In genomic region chr10:69202332-69202731, GRCh38 we compare ENCODE assay signal across 12 cellular contexts. TPM values are rescaled to one million over a fixed set of nuclear protein-coding genes. Genes with fewer than 3 reads are reported as not detected.
A peak's percentile ranks its signal among the peaks of the same experiment; 100 is the strongest.
DNase-seq lines count a peak whose midpoint lies in the region; ATAC-seq and TF ChIP-seq lines count a peak whose summit lies in the region.
"Had no signal": no experiment of that assay in that cellular context is flagged by ENCODE, and none has a peak within 500 bp of the region (broad histone marks: within the 10 kb centered on the region; RNA-seq: fewer than 3 reads in every experiment).

No MANE protein-coding gene starts in this region.

- peaks cover 93% of the 10 kb centered on the region for H3K36me3 Mint-ChIP-seq in activated T-helper 17 cell treated with anti-CD3 and anti-CD28 coated beads, Interleukin-2, amount 50 U/mL, for 72 hours (ENCODE audit: low read depth)

- no peak overlapping the region for H3K27ac ChIP-seq in AG04450 (ENCODE audit: low read depth, low read length)
- H3K27ac ChIP-seq: BLaER1 had no signal

- no peaks in the 10 kb centered on the region for H3K9me3 Mint-ChIP-seq in activated T-helper 17 cell treated with anti-CD3 and anti-CD28 coated beads, Interleukin-2, amount 50 U/mL, for 72 hours

- CTCF ChIA-PET in AG04450 (lab: Charles Lee) = interaction anchor here (0.9 kb wide), 1 partner anchor 206 kb away, joined by 3 read pairs; no protein-coding TSS in a partner anchor

- no peak overlapping the region for H3K4me3 Mint-ChIP-seq in activated T-helper 17 cell treated with anti-CD3 and anti-CD28 coated beads, Interleukin-2, amount 50 U/mL, for 72 hours

- H3K4me1 Mint-ChIP-seq in activated T-helper 17 cell treated with anti-CD3 and anti-CD28 coated beads, Interleukin-2, amount 50 U/mL, for 72 hours = peaks cover 6% of the 10 kb centered on the region

- no peak for TF ChIP-seq CTCF in AG04450 (IDR thresholded peaks at IDR 0.05; ENCODE audit: low read depth, low read length)
- no peak for TF ChIP-seq CTCF in fibroblast of villous mesenchyme (IDR thresholded peaks at IDR 0.05; ENCODE audit: insufficient read depth, low read depth, low read length)

- no peaks in the 10 kb centered on the region for H3K27me3 ChIP-seq in AG04450 (ENCODE audit: control insufficient read depth, insufficient read depth, low read length)
- H3K27me3 ChIP-seq: BLaER1, stomach had no signal

- H3K27me3 Mint-ChIP-seq in activated T-helper 17 cell treated with anti-CD3 and anti-CD28 coated beads, Interleukin-2, amount 50 U/mL, for 72 hours = no peaks in the 10 kb centered on the region

- no peaks in the 10 kb centered on the region for H3K9me3 ChIP-seq in AG04450 (ENCODE audit: control insufficient read depth, insufficient read depth, low read length)
- H3K9me3 ChIP-seq: BLaER1, stomach had no signal

- POLR2A ChIA-PET in AG04450 (lab: Yijun Ruan, JAX) = no interaction called here

- peak overlapping the region; percentile 52 for H3K27ac Mint-ChIP-seq in activated T-helper 17 cell treated with anti-CD3 and anti-CD28 coated beads, Interleukin-2, amount 50 U/mL, for 72 hours

- ATAC-seq in GM18868 (IDR thresholded peaks at IDR 0.05; ENCODE audit: unreplicated experiment) = peak; percentile 75
- ATAC-seq in activated T-helper 17 cell treated with anti-CD3 and anti-CD28 coated beads, Interleukin-2, amount 50 U/mL, for 72 hours (replicated peaks) = no peak
- ATAC-seq in GM21717 (IDR thresholded peaks at IDR 0.05; ENCODE audit: unreplicated experiment) = no peak
- ATAC-seq in HG03571 (IDR thresholded peaks at IDR 0.05; ENCODE audit: unreplicated experiment) = no peak
- ATAC-seq in GM21576 (IDR thresholded peaks at IDR 0.05; ENCODE audit: unreplicated experiment) = no peak

- no peak overlapping the region for H3K4me3 ChIP-seq in AG04450 (ENCODE audit: low read depth, low read length)
- H3K4me3 ChIP-seq in fibroblast of villous mesenchyme (ENCODE audit: low read depth, low read length) = no peak overlapping the region
- H3K4me3 ChIP-seq: BLaER1, stomach had no signal

- DNase-seq in AG04450 (ENCODE audit: low read depth, low spot score) (peak; percentile 11), fibroblast of villous mesenchyme (ENCODE audit: low read depth) (peak; percentile 60), NCI-H187 (lab: John Stamatoyannopoulos, UW) (no peak)
- DNase-seq: amygdala, kidney, stomach had no signal

RNA-seq across cellular contexts. Expression of gene HKDC1, which starts 17.8 kb away (rescaled TPM):
- polyA plus RNA-seq in AG04450 (2011; rRNA removed) = 0.47 and 0.83 TPM in 2 replicates
- 0.14 and 0.26 TPM in 2 replicates for polyA minus RNA-seq in AG04450 (2011; rRNA and poly(A)+ RNA removed)
- under 1 TPM; 0.19 to 0.42 TPM for total RNA-seq in activated T-helper 17 cell treated with anti-CD3 and anti-CD28 coated beads, Interleukin-2, amount 50 U/mL, for 72 hours
- 0.43 and 0.64 TPM in 2 replicates for total RNA-seq in fibroblast of villous mesenchyme

RNA-seq across cellular contexts. Expression of gene SUPV3L1, which starts 22.3 kb away (rescaled TPM):
- polyA plus RNA-seq in AG04450 (2011; rRNA removed) = 28.0 and 31.8 TPM in 2 replicates
- polyA minus RNA-seq in AG04450 (2011; rRNA and poly(A)+ RNA removed) = 28.1 and 45.3 TPM in 2 replicates
- 10 to 100 TPM; 38.9 to 65.4 TPM for total RNA-seq in activated T-helper 17 cell treated with anti-CD3 and anti-CD28 coated beads, Interleukin-2, amount 50 U/mL, for 72 hours
- 22.5 and 28.5 TPM in 2 replicates for total RNA-seq in fibroblast of villous mesenchyme

Comparison
In these comparisons a context has a peak if more than half of its experiments do, and no peak if none do; other contexts are left out.
1. DNase-seq: peak in AG04450 (single experiment) and fibroblast of villous mesenchyme (single experiment); none in NCI-H187 (0 of 2).